11 cellular contexts compared by ENCODE assay signal in the genomic region with DNA sequence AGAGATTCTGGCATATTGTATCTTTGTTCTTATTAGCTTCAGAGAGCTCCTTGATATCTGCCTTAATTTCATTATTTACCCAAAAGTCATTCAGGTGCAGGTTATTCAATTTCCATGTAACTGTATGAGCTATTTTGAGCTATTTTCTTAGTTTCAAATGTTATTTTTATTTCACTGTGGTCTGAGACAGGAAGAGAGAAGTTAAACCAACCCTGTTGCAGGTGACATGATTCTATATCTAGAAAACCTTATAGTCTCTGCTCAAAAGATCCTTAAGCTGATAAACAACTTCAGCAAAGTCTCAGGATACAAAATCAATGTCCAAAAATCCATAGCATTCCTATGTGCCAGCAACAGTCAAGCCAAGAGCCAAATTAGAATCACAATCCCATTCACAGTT.
A peak's percentile ranks its signal among the peaks of the same experiment; 100 is the strongest.
DNase-seq lines count a peak whose midpoint lies in the region; ATAC-seq and TF ChIP-seq lines count a peak whose summit lies in the region.
"Had no signal": no experiment of that assay in that cellular context is flagged by ENCODE, and none has a peak within 500 bp of the region (broad histone marks: within the 10 kb centered on the region; RNA-seq: fewer than 3 reads in every experiment).

No MANE protein-coding gene starts in this region.

- no peak for TF ChIP-seq EP300 in upper lobe of left lung (IDR thresholded peaks at IDR 0.05)
- no peak for TF ChIP-seq EP300 in gastroesophageal sphincter (IDR thresholded peaks at IDR 0.05)

- intact Hi-C loops in PC-9 (cut with micrococcal nuclease; ENCODE audit: unreplicated experiment) = no loop called here

- POLR2A ChIA-PET in PC-9 (lab: Charles Lee; ENCODE audit: unreplicated experiment) = no interaction called here

- H3K27me3 ChIP-seq in upper lobe of left lung = no peaks in the 10 kb centered on the region
- H3K27me3 ChIP-seq in PC-9 (ENCODE audit: insufficient read depth, low read depth) = no peaks in the 10 kb centered on the region
- H3K27me3 ChIP-seq in gastroesophageal sphincter = no peaks in the 10 kb centered on the region

- ATAC-seq in GM18508 (IDR thresholded peaks at IDR 0.05; ENCODE audit: insufficient read depth, unreplicated experiment) (peak; percentile 94), GM21381 (IDR thresholded peaks at IDR 0.05; ENCODE audit: unreplicated experiment) (peak; percentile 92), HG02973 (IDR thresholded peaks at IDR 0.05; ENCODE audit: unreplicated experiment) (peak; percentile 92), HG03575 (IDR thresholded peaks at IDR 0.05; ENCODE audit: extremely low read depth, insufficient number of reproducible peaks, low FRiP score, unreplicated experiment) (peak; percentile 88), upper lobe of left lung (ENCODE audit: low FRiP score in 2 of 2) (no peak), gastroesophageal sphincter (no peak)

- H3K4me1 ChIP-seq in upper lobe of left lung (no peaks in the 10 kb centered on the region), PC-9 (replicated peaks; ENCODE audit: insufficient read depth) (no peaks in the 10 kb centered on the region), gastroesophageal sphincter (no peaks in the 10 kb centered on the region)

- DNase-seq in upper lobe of left lung (no peak), PC-9 (no peak), SKM-1 treated with dmso at 0.1 percent for 144 hours (lab: John Stamatoyannopoulos, UW; ENCODE audit: unreplicated experiment) (no peak)
- DNase-seq: activated CD4-positive, alpha-beta T cell treated with anti-CD3 and anti-CD28 coated beads, Interleukin-2, amount 50 U/mL, for 1 hour; nephron progenitor cell had no signal

- no peak for TF ChIP-seq POLR2A in upper lobe of left lung (IDR thresholded peaks at IDR 0.05)
- no peak for TF ChIP-seq POLR2A in gastroesophageal sphincter (IDR thresholded peaks at IDR 0.05)

- H3K79me2 ChIP-seq in PC-9 (ENCODE audit: low read depth) = no peaks in the 10 kb centered on the region

- H3K9me3 ChIP-seq in upper lobe of left lung (no peaks in the 10 kb centered on the region), PC-9 (ENCODE audit: insufficient read depth, low read depth) (no peaks in the 10 kb centered on the region), gastroesophageal sphincter (no peaks in the 10 kb centered on the region)

- H3K4me3 ChIP-seq in upper lobe of left lung = no peak overlapping the region
- no peak overlapping the region for H3K4me3 ChIP-seq in PC-9
- H3K4me3 ChIP-seq in gastroesophageal sphincter = no peak overlapping the region
- H3K4me3 ChIP-seq: smooth muscle cell had no signal

- H2AFZ ChIP-seq in PC-9 = no peak overlapping the region

- H3K4me2 ChIP-seq in PC-9 = no peak overlapping the region
- H3K4me2 ChIP-seq: smooth muscle cell had no signal

- no peaks in the 10 kb centered on the region for H3F3A ChIP-seq in PC-9 (ENCODE audit: insufficient read depth, low read depth)

- TF ChIP-seq CTCF in upper lobe of left lung (IDR thresholded peaks at IDR 0.05) = no peak
- no peak for TF ChIP-seq CTCF in PC-9 (conservative IDR thresholded peaks at IDR 0.05)
- TF ChIP-seq CTCF in gastroesophageal sphincter (IDR thresholded peaks at IDR 0.05) = no peak

- CTCF ChIA-PET in PC-9 (lab: Charles Lee) = no interaction called here

- BruUV-seq in PC-9 (replicated peaks; lab: Mats Ljungman, UMichigan) = no TSS peak

- H3K27ac ChIP-seq in upper lobe of left lung = no peak overlapping the region
- H3K27ac ChIP-seq in PC-9 = no peak overlapping the region
- no peak overlapping the region for H3K27ac ChIP-seq in gastroesophageal sphincter

- no peaks in the 10 kb centered on the region for H3K9me2 ChIP-seq in PC-9 (ENCODE audit: insufficient read depth)

- no peaks in the 10 kb centered on the region for H3K36me3 ChIP-seq in upper lobe of left lung
- H3K36me3 ChIP-seq in PC-9 (ENCODE audit: low read depth) = no peaks in the 10 kb centered on the region
- H3K36me3 ChIP-seq in gastroesophageal sphincter = no peaks in the 10 kb centered on the region

- H4K20me1 ChIP-seq in PC-9 (ENCODE audit: insufficient read depth) = no peaks in the 10 kb centered on the region

Comparison
In these comparisons a context has a peak if more than half of its experiments do, and no peak if none do; other contexts are left out.
1. ATAC-seq: peak in GM18508 (single experiment), GM21381 (single experiment), HG02973 (single experiment) and HG03575 (single experiment); none in upper lobe of left lung (0 of 2) and gastroesophageal sphincter (single experiment).